ENCODE assay signal across 1 cellular context in genomic region chr11:111352935-111353695, GRCh38.
TF ChIP-seq lines count a peak whose summit lies in the region.

No MANE protein-coding gene starts in this region.

TF ChIP-seq in HepG2, 621 proteins besides CTCF, POLR2A, EP300 and RAD21:
- peak; percentile 38 for TF ChIP-seq ZFY (CRISPR knock-in tag; IDR thresholded peaks at IDR 0.05)
- 0 out of 2 replicates have a peak, but pooled peaks have one; percentile 29 for TF ChIP-seq MED1 (CRISPR knock-in tag; IDR thresholded peaks at IDR 0.05)
- TF ChIP-seq FOXA1 (IDR thresholded peaks at IDR 0.05): no peak
- TF ChIP-seq FOXA1 (CRISPR knock-in tag; IDR thresholded peaks at IDR 0.05): peak; percentile 16; the same call in 1 of the 2 replicates
- peak; percentile 15; the same call in 1 of the 2 replicates for TF ChIP-seq GATAD2A (CRISPR knock-in tag; IDR thresholded peaks at IDR 0.05)
- TF ChIP-seq CHD2 (IDR thresholded peaks at IDR 0.05; ENCODE audit: low read depth, low read length): no peak
- peak; percentile 20; the same call in 1 of the 2 replicates for TF ChIP-seq FOXA3 (CRISPR knock-in tag; IDR thresholded peaks at IDR 0.05)
- peak; percentile 70 for TF ChIP-seq GFI1 (CRISPR knock-in tag; IDR thresholded peaks at IDR 0.05; ENCODE audit: borderline replicate concordance)
- TF ChIP-seq ZNF687 (CRISPR knock-in tag; IDR thresholded peaks at IDR 0.05): peak; percentile 44
- TF ChIP-seq ARID5B (CRISPR knock-in tag; IDR thresholded peaks at IDR 0.05): peak; percentile 39; the same call in 1 of the 2 replicates
- no peak for TF ChIP-seq ZNF160 (CRISPR knock-in tag; IDR thresholded peaks at IDR 0.05)
- TF ChIP-seq ZFX (CRISPR knock-in tag; IDR thresholded peaks at IDR 0.05; ENCODE audit: low read depth): peak; percentile 49; the same call in 1 of the 2 replicates
